In genomic region chr7:14040528-14040927, GRCh38 we compare ENCODE assay signal across 7 cellular contexts. TPM values are rescaled to one million over a fixed set of nuclear protein-coding genes. Genes with fewer than 3 reads are reported as not detected.
"Had no signal": no experiment of that assay in that cellular context is flagged by ENCODE, and none has a peak within 500 bp of the region (broad histone marks: within the 10 kb centered on the region; RNA-seq: fewer than 3 reads in every experiment).

No MANE protein-coding gene starts in this region.

- H3K4me1 Mint-ChIP-seq: H9, IgD-negative memory B cell had no signal

- ATAC-seq: HepG2 had no signal

- H3K27me3 Mint-ChIP-seq: IgD-negative memory B cell had no signal

- H3K27ac ChIP-seq: HL-60 had no signal

- DNase-seq: GOT3, H9, HCEC 1CT, HFFc6 had no signal

- H3K27ac Mint-ChIP-seq: HFFc6, IgD-negative memory B cell had no signal

- H3K9me3 Mint-ChIP-seq: HFFc6 had no signal

- H3K36me3 Mint-ChIP-seq: IgD-negative memory B cell had no signal

- H3K4me3 Mint-ChIP-seq: H9, HFFc6, IgD-negative memory B cell had no signal

RNA-seq across cellular contexts. Expression of gene ETV1, which starts 51.1 kb away (rescaled TPM):
- polyA plus RNA-seq: IgD-negative memory B cell had no signal
